In the genomic region with DNA sequence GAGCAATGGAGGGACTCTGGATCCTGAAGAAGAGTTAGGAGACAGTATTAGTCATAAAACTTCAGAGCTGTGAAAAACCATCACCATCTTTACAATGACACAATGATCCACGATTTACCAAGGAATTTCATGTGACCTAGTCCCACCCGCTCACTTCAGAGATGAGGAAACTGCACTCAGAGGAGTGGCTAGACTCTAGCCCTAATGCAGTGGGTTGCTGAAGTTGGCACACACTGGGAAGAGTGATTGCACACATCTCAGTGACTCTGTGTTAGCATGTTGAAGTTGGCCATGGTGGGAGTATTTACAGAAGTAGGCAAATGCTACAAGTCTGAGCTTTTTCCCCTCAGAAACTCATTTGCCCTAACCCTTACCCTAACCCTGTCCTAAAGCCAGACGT, we compare ENCODE assay signal across 23 cellular contexts. TPM values are rescaled to one million over a fixed set of nuclear protein-coding genes. Genes with fewer than 3 reads are reported as not detected.
DNase-seq lines count a peak whose midpoint lies in the region; ATAC-seq, FAIRE-seq and TF ChIP-seq lines count a peak whose summit lies in the region.
"Had no signal": no experiment of that assay in that cellular context is flagged by ENCODE, and none has a peak within 500 bp of the region (broad histone marks: within the 10 kb centered on the region; RNA-seq: fewer than 3 reads in every experiment).

No MANE protein-coding gene starts in this region.

- no peaks in the 10 kb centered on the region for H3K9me3 Mint-ChIP-seq in astrocyte (ENCODE audit: unreplicated experiment)
- H3K9me3 Mint-ChIP-seq: CD8-positive, alpha-beta T cell; GM23338; H9 had no signal

- no peak overlapping the region for H3K4me3 Mint-ChIP-seq in astrocyte (ENCODE audit: unreplicated experiment)
- H3K4me3 Mint-ChIP-seq: CD4-positive, CD25-positive, alpha-beta regulatory T cell; CD8-positive, alpha-beta T cell; GM23338; H9 had no signal

- no peak overlapping the region for H3K27ac Mint-ChIP-seq in astrocyte (ENCODE audit: unreplicated experiment)
- H3K27ac Mint-ChIP-seq: CD4-positive, CD25-positive, alpha-beta regulatory T cell; CD8-positive, alpha-beta T cell; GM23338; H9 had no signal

- H3K36me3 ChIP-seq in astrocyte (ENCODE audit: insufficient read depth, low read length) (no peaks in the 10 kb centered on the region), lower lobe of right lung (no peaks in the 10 kb centered on the region)

- H3K9ac ChIP-seq in astrocyte (ENCODE audit: low read length), result no peak overlapping the region

- intact Hi-C loops in lower lobe of right lung (cut with DNase I), result no loop called here

- peaks cover 4% of the 10 kb centered on the region for H3K36me3 Mint-ChIP-seq in astrocyte (ENCODE audit: low read depth, unreplicated experiment)
- H3K36me3 Mint-ChIP-seq: CD4-positive, CD25-positive, alpha-beta regulatory T cell; CD8-positive, alpha-beta T cell had no signal

- H3K4me3 ChIP-seq in astrocyte (ENCODE audit: insufficient read depth, low read depth, low read length) (no peak overlapping the region), lower lobe of right lung (no peak overlapping the region)
- H3K4me3 ChIP-seq: A549, GM23338 had no signal

- FAIRE-seq in GM12891 (lab: Jason Lieb, UNC) (peak; percentile 20), astrocyte (lab: Jason Lieb, UNC) (peak; percentile 23)
- FAIRE-seq: A549, G401.6, GM19239 had no signal

- no peak overlapping the region for H2AFZ ChIP-seq in astrocyte (ENCODE audit: low read depth, low read length)
- H2AFZ ChIP-seq: GM23338 had no signal

- POLR2A ChIA-PET in HEK293T (lab: Yijun Ruan, JAX), result no interaction called here

- H3K9me3 ChIP-seq in astrocyte (ENCODE audit: insufficient read depth, low read depth, low read length) (no peaks in the 10 kb centered on the region), lower lobe of right lung (no peaks in the 10 kb centered on the region)
- H3K9me3 ChIP-seq: A549, Caco-2 had no signal

- CTCF ChIA-PET in HEK293T (lab: Yijun Ruan, JAX), result no interaction called here

- H3K4me2 ChIP-seq in astrocyte (ENCODE audit: low read length), result no peak overlapping the region
- H3K4me2 ChIP-seq: A549, GM23338 had no signal

- no peaks in the 10 kb centered on the region for H3K79me2 ChIP-seq in astrocyte (ENCODE audit: insufficient read depth, low read length)

- H3K4me1 ChIP-seq in astrocyte (ENCODE audit: insufficient read depth, low read length), result no peaks in the 10 kb centered on the region
- H3K4me1 ChIP-seq in lower lobe of right lung, result no peaks in the 10 kb centered on the region
- H3K4me1 ChIP-seq: A549, Caco-2 had no signal

- H3K27me3 ChIP-seq in astrocyte (ENCODE audit: insufficient read depth, low read length) (no peaks in the 10 kb centered on the region), lower lobe of right lung (ENCODE audit: low read depth) (no peaks in the 10 kb centered on the region)

- ATAC-seq in lower lobe of right lung, result peak; percentile 62 to 65
- ATAC-seq in HG02973 (IDR thresholded peaks at IDR 0.05; ENCODE audit: unreplicated experiment), result no peak
- ATAC-seq: A549; CD8-positive, alpha-beta T cell; GM23338; HCT116 had no signal

- no peak overlapping the region for H3K27ac ChIP-seq in astrocyte (ENCODE audit: low read depth, low read length)
- H3K27ac ChIP-seq in lower lobe of right lung, result no peak overlapping the region
- H3K27ac ChIP-seq: A549 had no signal

- no peaks in the 10 kb centered on the region for H3K4me1 Mint-ChIP-seq in astrocyte (ENCODE audit: low read depth, unreplicated experiment)
- H3K4me1 Mint-ChIP-seq: CD4-positive, CD25-positive, alpha-beta regulatory T cell had no signal

- peak; percentile 18 for DNase-seq in SIG-M5 treated with dmso at 0.1 percent for 504 hours (lab: John Stamatoyannopoulos, UW; ENCODE audit: unreplicated experiment)
- no peak for DNase-seq in SIG-M5 (lab: John Stamatoyannopoulos, UW)
- no peak for DNase-seq in GM12891 (ENCODE audit: insufficient read length, low spot score)
- DNase-seq in astrocyte (ENCODE audit: low read depth), result no peak
- DNase-seq in lower lobe of right lung, result no peak
- DNase-seq in HEK293T (ENCODE audit: extremely low spot score), result no peak
- DNase-seq in NCI-H2107 treated with DMSO at 0.1 percent for 48 hours (lab: John Stamatoyannopoulos, UW; ENCODE audit: unreplicated experiment), result no peak
- DNase-seq: 8988T; ACHN; C1 segment of cervical spinal cord; Caco-2; CD4-positive, CD25-positive, alpha-beta regulatory T cell; CD8-positive, alpha-beta T cell; DMS153; DND-41; H9 had no signal

- H4K20me1 ChIP-seq in astrocyte (ENCODE audit: insufficient read depth, low read length), result no peaks in the 10 kb centered on the region

- no peak for TF ChIP-seq POLR2A in GM12891 (IDR thresholded peaks at IDR 0.05; ENCODE audit: low read depth, low read length)

- no peaks in the 10 kb centered on the region for H3K27me3 Mint-ChIP-seq in astrocyte (ENCODE audit: low read depth, unreplicated experiment)

- TF ChIP-seq CTCF in astrocyte (IDR thresholded peaks at IDR 0.05; ENCODE audit: insufficient read depth, low read depth, low read length), result no peak
- no peak for TF ChIP-seq CTCF in lower lobe of right lung (IDR thresholded peaks at IDR 0.05)

TF ChIP-seq in GM12891, 5 proteins besides CTCF, POLR2A, EP300 and RAD21:
- no peak for TF ChIP-seq SPI1 (IDR thresholded peaks at IDR 0.05; ENCODE audit: low read depth, low read length)
- TF ChIP-seq PAX5 (IDR thresholded peaks at IDR 0.05; ENCODE audit: insufficient read depth, low read length, severe bottlenecking), result no peak
- TF ChIP-seq POLR2AphosphoS5 (IDR thresholded peaks at IDR 0.05; ENCODE audit: low read depth, low read length), result no peak
- TF ChIP-seq POU2F2 (IDR thresholded peaks at IDR 0.05; ENCODE audit: low read depth, low read length), result no peak
- no peak for TF ChIP-seq TAF1 (IDR thresholded peaks at IDR 0.05; ENCODE audit: low read depth, low read length)

TF ChIP-seq in HEK293T, 16 proteins besides CTCF, POLR2A, EP300 and RAD21:
- TF ChIP-seq LEF1 (IDR thresholded peaks at IDR 0.05; ENCODE audit: borderline replicate concordance) (no peak), FOXK2 (IDR thresholded peaks at IDR 0.05) (no peak), ELF4 (IDR thresholded peaks at IDR 0.05) (no peak), NFRKB (IDR thresholded peaks at IDR 0.05) (no peak), SP1 (IDR thresholded peaks at IDR 0.05) (no peak), BHLHE40 (IDR thresholded peaks at IDR 0.05; ENCODE audit: borderline replicate concordance) (no peak), CTBP1 (IDR thresholded peaks at IDR 0.05; ENCODE audit: borderline replicate concordance) (no peak), HDGF (IDR thresholded peaks at IDR 0.05; ENCODE audit: borderline replicate concordance) (no peak), FOXA1 (IDR thresholded peaks at IDR 0.05) (no peak), FOXM1 (IDR thresholded peaks at IDR 0.05; ENCODE audit: borderline replicate concordance) (no peak), ZNF384 (IDR thresholded peaks at IDR 0.05) (no peak), ARNT (IDR thresholded peaks at IDR 0.05) (no peak), L3MBTL2 (conservative IDR thresholded peaks at IDR 0.05) (no peak), SUZ12 (IDR thresholded peaks at IDR 0.05) (no peak), TARDBP (IDR thresholded peaks at IDR 0.05) (no peak)
- TF ChIP-seq, protein P1, sequence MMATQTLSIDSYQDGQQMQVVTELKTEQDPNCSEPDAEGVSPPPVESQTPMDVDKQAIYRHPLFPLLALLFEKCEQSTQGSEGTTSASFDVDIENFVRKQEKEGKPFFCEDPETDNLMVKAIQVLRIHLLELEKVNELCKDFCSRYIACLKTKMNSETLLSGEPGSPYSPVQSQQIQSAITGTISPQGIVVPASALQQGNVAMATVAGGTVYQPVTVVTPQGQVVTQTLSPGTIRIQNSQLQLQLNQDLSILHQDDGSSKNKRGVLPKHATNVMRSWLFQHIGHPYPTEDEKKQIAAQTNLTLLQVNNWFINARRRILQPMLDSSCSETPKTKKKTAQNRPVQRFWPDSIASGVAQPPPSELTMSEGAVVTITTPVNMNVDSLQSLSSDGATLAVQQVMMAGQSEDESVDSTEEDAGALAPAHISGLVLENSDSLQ (IDR thresholded peaks at IDR 0.05), result no peak

RNA-seq across cellular contexts. Expression of gene SPATA12, which starts 35.2 kb away (rescaled TPM):
- 0.04 TPM for polyA plus RNA-seq in GM12891 (2012; ENCODE audit: low read depth, missing spikeins)
- not detected in 2 replicates for total RNA-seq in astrocyte
- 0.15 TPM for total RNA-seq in lower lobe of right lung
- total RNA-seq: Caco-2; CD4-positive, CD25-positive, alpha-beta regulatory T cell; CD8-positive, alpha-beta T cell had no signal
- polyA plus RNA-seq: BJ; CD4-positive, CD25-positive, alpha-beta regulatory T cell had no signal
